Comparison of ENCODE assay signal across 23 cellular contexts in the genomic region with DNA sequence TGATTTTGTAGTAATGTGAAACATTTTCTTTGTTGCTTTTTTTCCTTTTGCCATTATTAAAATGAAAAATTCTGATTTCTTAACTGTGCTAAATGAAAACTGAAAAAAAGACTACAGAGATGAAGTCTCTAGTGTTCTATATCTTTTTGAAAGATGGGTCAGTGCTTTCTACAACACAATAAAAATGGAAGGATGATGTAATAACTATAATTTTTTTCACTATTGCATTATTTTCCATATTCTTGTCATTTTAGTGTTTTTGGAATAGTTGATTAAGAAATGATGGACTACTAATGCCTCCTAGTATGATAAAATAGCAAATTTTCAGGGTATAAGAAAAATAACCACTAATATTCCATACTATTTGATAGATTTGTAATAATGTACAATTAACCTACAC.
"Had no signal": no experiment of that assay in that cellular context is flagged by ENCODE, and none has a peak within 500 bp of the region (broad histone marks: within the 10 kb centered on the region; RNA-seq: fewer than 3 reads in every experiment).

No MANE protein-coding gene starts in this region.

- ATAC-seq: foreskin keratinocyte, left cardiac atrium, lower lobe of right lung, natural killer cell had no signal

- H3K27me3 ChIP-seq: foreskin keratinocyte, ovary, right atrium auricular region, suprapubic skin, thyroid gland had no signal

- H3K9me3 ChIP-seq: left ventricle myocardium inferior, lower lobe of right lung, ovary, right atrium auricular region, suprapubic skin, thyroid gland had no signal

- H3K4me3 ChIP-seq: left ventricle myocardium inferior, lower lobe of right lung, ovary, right atrium auricular region, smooth muscle cell, suprapubic skin, thyroid gland had no signal

- H3K36me3 Mint-ChIP-seq: natural killer cell had no signal

- H3K27ac Mint-ChIP-seq: endodermal cell, immature natural killer cell, memory B cell, mesothelial cell of epicardium, natural killer cell, type B pancreatic cell had no signal

- DNase-seq: effector CD4-positive, alpha-beta T cell; endodermal cell; erythroblast; foreskin keratinocyte; immature natural killer cell; kidney; left cardiac atrium; left ventricle myocardium inferior; lower lobe of right lung; natural killer cell; ovary; stimulated activated CD4-positive, alpha-beta T cell treated with anti-CD3 and anti-CD28 coated beads, Interleukin-2, amount 100 ng/mL, for 48 hours; stimulated activated naive CD4-positive, alpha-beta T cell treated with Interleukin-2 at 50 U/mL for 16 hours; thyroid gland had no signal

- H3K27ac ChIP-seq: foreskin keratinocyte, left ventricle myocardium inferior, lower lobe of right lung, ovary, right atrium auricular region, suprapubic skin, thyroid gland had no signal

- H3K4me1 ChIP-seq: lower lobe of right lung, right atrium auricular region, suprapubic skin, thyroid gland had no signal

- H3K4me2 ChIP-seq: smooth muscle cell had no signal

- H3K4me3 Mint-ChIP-seq: endodermal cell, immature natural killer cell, memory B cell, mesothelial cell of epicardium, natural killer cell, neural crest cell, type B pancreatic cell had no signal

- H3K27me3 Mint-ChIP-seq: memory B cell, type B pancreatic cell had no signal

- H3K9me3 Mint-ChIP-seq: endodermal cell, immature natural killer cell, memory B cell, natural killer cell, neural crest cell, type B pancreatic cell had no signal

- FAIRE-seq: endothelial cell of umbilical vein, kidney, urothelium cell line had no signal

- H3K36me3 ChIP-seq: left ventricle myocardium inferior, lower lobe of right lung, ovary, right atrium auricular region, suprapubic skin, thyroid gland had no signal
